In genomic region chr1:92504751-92505692, GRCh38 we compare ENCODE assay signal across 17 cellular contexts. TPM values are rescaled to one million over a fixed set of nuclear protein-coding genes. Genes with fewer than 3 reads are reported as not detected.
DNase-seq lines count a peak whose midpoint lies in the region; ATAC-seq and TF ChIP-seq lines count a peak whose summit lies in the region.
"Had no signal": no experiment of that assay in that cellular context is flagged by ENCODE, and none has a peak within 500 bp of the region (broad histone marks: within the 10 kb centered on the region; RNA-seq: fewer than 3 reads in every experiment).

No MANE protein-coding gene starts in this region.

- no peaks in the 10 kb centered on the region for H3K9me3 Mint-ChIP-seq in T-helper 2 cell treated with Interferon-gamma antibody and Interleukin-4, amounts not matched to agents 5 μg/mL and 100 μg/mL, for 36 hours
- no peaks in the 10 kb centered on the region for H3K9me3 Mint-ChIP-seq in HFFc6
- H3K9me3 Mint-ChIP-seq in activated naive CD8-positive, alpha-beta T cell treated with anti-CD3 and anti-CD28 coated beads for 36 hours, result no peaks in the 10 kb centered on the region
- H3K9me3 Mint-ChIP-seq in stimulated activated effector memory CD8-positive, alpha-beta T cell treated with anti-CD3 and anti-CD28 coated beads, Interleukin-12 subunit alpha, Interleukin-12 subunit beta, amount 100 ng/mL, for 72 hours, result no peaks in the 10 kb centered on the region

- H3K9me2 ChIP-seq in Karpas-422 (replicated peaks; ENCODE audit: insufficient read depth, low read length), result no peaks in the 10 kb centered on the region

- no peaks in the 10 kb centered on the region for H3K27me3 Mint-ChIP-seq in T-helper 2 cell treated with Interferon-gamma antibody and Interleukin-4, amounts not matched to agents 5 μg/mL and 100 μg/mL, for 36 hours (ENCODE audit: low read depth)
- H3K27me3 Mint-ChIP-seq in HFFc6 (ENCODE audit: insufficient read depth), result no peaks in the 10 kb centered on the region
- H3K27me3 Mint-ChIP-seq in activated naive CD8-positive, alpha-beta T cell treated with anti-CD3 and anti-CD28 coated beads for 36 hours, result no peaks in the 10 kb centered on the region
- H3K27me3 Mint-ChIP-seq: progenitor cell of endocrine pancreas had no signal

- H3K4me1 ChIP-seq in Karpas-422 (ENCODE audit: low read length), result peaks cover 5% of the 10 kb centered on the region
- H3K4me1 ChIP-seq: colonic mucosa had no signal

- no peak overlapping the region for H3K4me3 ChIP-seq in Karpas-422 (ENCODE audit: low read length)
- H3K4me3 ChIP-seq: colonic mucosa had no signal

- H2AFZ ChIP-seq in Karpas-422 (ENCODE audit: low read length), result no peak overlapping the region

- no peaks in the 10 kb centered on the region for H4K20me1 ChIP-seq in Karpas-422 (ENCODE audit: insufficient read depth, low read depth, low read length)

- peak overlapping the region; percentile 85 for H3K27ac Mint-ChIP-seq in T-helper 2 cell treated with Interferon-gamma antibody and Interleukin-4, amounts not matched to agents 5 μg/mL and 100 μg/mL, for 36 hours
- no peak overlapping the region for H3K27ac Mint-ChIP-seq in HFFc6
- H3K27ac Mint-ChIP-seq in activated naive CD8-positive, alpha-beta T cell treated with anti-CD3 and anti-CD28 coated beads for 36 hours, result peak overlapping the region; percentile 26
- H3K27ac Mint-ChIP-seq in stimulated activated effector memory CD8-positive, alpha-beta T cell treated with anti-CD3 and anti-CD28 coated beads, Interleukin-12 subunit alpha, Interleukin-12 subunit beta, amount 100 ng/mL, for 72 hours, result no peak overlapping the region
- H3K27ac Mint-ChIP-seq: progenitor cell of endocrine pancreas had no signal

- H3K36me3 ChIP-seq in Karpas-422 (ENCODE audit: insufficient read depth, low read length), result no peaks in the 10 kb centered on the region
- H3K36me3 ChIP-seq: colonic mucosa had no signal

- H3K27me3 ChIP-seq in Karpas-422 (ENCODE audit: low read length), result no peaks in the 10 kb centered on the region
- H3K27me3 ChIP-seq: colonic mucosa had no signal

- peak; percentile 36 for ATAC-seq in stimulated activated effector memory CD8-positive, alpha-beta T cell treated with anti-CD3 and anti-CD28 coated beads, Interleukin-12 subunit alpha, Interleukin-12 subunit beta, amount 100 ng/mL, for 72 hours
- ATAC-seq in GM18861 (IDR thresholded peaks at IDR 0.05; ENCODE audit: unreplicated experiment), result no peak
- ATAC-seq: Right ventricle myocardium inferior had no signal

- H3K36me3 Mint-ChIP-seq in T-helper 2 cell treated with Interferon-gamma antibody and Interleukin-4, amounts not matched to agents 5 μg/mL and 100 μg/mL, for 36 hours (ENCODE audit: low read depth), result no peaks in the 10 kb centered on the region
- H3K36me3 Mint-ChIP-seq in HFFc6 (ENCODE audit: low read depth), result no peaks in the 10 kb centered on the region
- peaks cover 4% of the 10 kb centered on the region for H3K36me3 Mint-ChIP-seq in activated naive CD8-positive, alpha-beta T cell treated with anti-CD3 and anti-CD28 coated beads for 36 hours
- peaks cover 9% of the 10 kb centered on the region for H3K36me3 Mint-ChIP-seq in stimulated activated effector memory CD8-positive, alpha-beta T cell treated with anti-CD3 and anti-CD28 coated beads, Interleukin-12 subunit alpha, Interleukin-12 subunit beta, amount 100 ng/mL, for 72 hours

- peak overlapping the region; percentile 39 for H3K4me3 Mint-ChIP-seq in T-helper 2 cell treated with Interferon-gamma antibody and Interleukin-4, amounts not matched to agents 5 μg/mL and 100 μg/mL, for 36 hours
- no peak overlapping the region for H3K4me3 Mint-ChIP-seq in HFFc6
- H3K4me3 Mint-ChIP-seq in activated naive CD8-positive, alpha-beta T cell treated with anti-CD3 and anti-CD28 coated beads for 36 hours, result no peak overlapping the region
- H3K4me3 Mint-ChIP-seq in stimulated activated effector memory CD8-positive, alpha-beta T cell treated with anti-CD3 and anti-CD28 coated beads, Interleukin-12 subunit alpha, Interleukin-12 subunit beta, amount 100 ng/mL, for 72 hours, result no peak overlapping the region

- H3K27ac ChIP-seq in Karpas-422 (ENCODE audit: low read length), result no peak overlapping the region
- H3K27ac ChIP-seq: colonic mucosa had no signal

- H3K9me3 ChIP-seq in Karpas-422 (ENCODE audit: low read length), result no peaks in the 10 kb centered on the region
- H3K9me3 ChIP-seq: colonic mucosa had no signal

- no peaks in the 10 kb centered on the region for H3K79me2 ChIP-seq in Karpas-422 (ENCODE audit: low read length)

- no peak overlapping the region for H3K4me2 ChIP-seq in Karpas-422 (ENCODE audit: low read depth, low read length, poor library complexity, severe bottlenecking)

- TF ChIP-seq CTCF in HFFc6 (IDR thresholded peaks at IDR 0.05), result no peak

- H3K4me1 Mint-ChIP-seq in T-helper 2 cell treated with Interferon-gamma antibody and Interleukin-4, amounts not matched to agents 5 μg/mL and 100 μg/mL, for 36 hours (ENCODE audit: low read depth), result peaks cover 45% of the 10 kb centered on the region
- H3K4me1 Mint-ChIP-seq in HFFc6 (ENCODE audit: low read depth), result peaks cover 31% of the 10 kb centered on the region
- peaks cover 40% of the 10 kb centered on the region for H3K4me1 Mint-ChIP-seq in activated naive CD8-positive, alpha-beta T cell treated with anti-CD3 and anti-CD28 coated beads for 36 hours
- H3K4me1 Mint-ChIP-seq in stimulated activated effector memory CD8-positive, alpha-beta T cell treated with anti-CD3 and anti-CD28 coated beads, Interleukin-12 subunit alpha, Interleukin-12 subunit beta, amount 100 ng/mL, for 72 hours, result peaks cover 32% of the 10 kb centered on the region

- H3K9ac ChIP-seq in Karpas-422 (ENCODE audit: low read length), result no peak overlapping the region

- no peak for DNase-seq in T-helper 2 cell treated with Interferon-gamma antibody and Interleukin-4, amounts not matched to agents 5 μg/mL and 100 μg/mL, for 36 hours (ENCODE audit: low spot score)
- no peak for DNase-seq in T-helper 2 cell
- DNase-seq in HFFc6, result peak; percentile 22
- no peak for DNase-seq in activated naive CD8-positive, alpha-beta T cell treated with anti-CD3 and anti-CD28 coated beads for 36 hours
- DNase-seq in stimulated activated effector memory CD8-positive, alpha-beta T cell treated with anti-CD3 and anti-CD28 coated beads, Interleukin-12 subunit alpha, Interleukin-12 subunit beta, amount 100 ng/mL, for 72 hours (ENCODE audit: low spot score in 2 of 2), result no peak
- DNase-seq in NCI-H524 (lab: John Stamatoyannopoulos, UW), result no peak
- no peak for DNase-seq in Karpas-422
- DNase-seq: activated CD8-positive, alpha-beta memory T cell treated with anti-CD3 and anti-CD28 coated beads for 24 hours; activated gamma-delta T cell; colonic mucosa; DMS 273 treated with DMSO at 0.1 percent for 48 hours; NCI-H2029 treated with DMSO at 0.1 percent for 48 hours; NCI-H446 treated with DMSO at 0.1 percent for 48 hours; stimulated activated CD4-positive, alpha-beta T cell treated with anti-CD3 and anti-CD28 coated beads, Interleukin-2, amount 100 ng/mL, for 48 hours had no signal

RNA-seq across cellular contexts. Expression of gene GFI1, which starts 18.3 kb away (rescaled TPM):
- total RNA-seq in HFFc6 (2021; fragmentation: NEBNext Ultra II Directional; extraction: Animal tissue kit (Norgen Biotek cat#: 25700)), result under 1 TPM in 5 of 6 experiments, not detected in 1; 0.05 to 0.28 (median 0.07) TPM
- total RNA-seq in activated naive CD8-positive, alpha-beta T cell treated with anti-CD3 and anti-CD28 coated beads for 36 hours, result 10 to 100 TPM; 79.7 to 85.0 TPM
- total RNA-seq in Karpas-422 (2014; rRNA removed; shearing (Covaris generic); ENCODE audit: low replicate concordance), result 10.2 and 10.8 TPM in 2 replicates

Comparison
In these comparisons a context has a peak if more than half of its experiments do, and no peak if none do; other contexts are left out.
1. H3K27ac Mint-ChIP-seq: peak in T-helper 2 cell treated with Interferon-gamma antibody and Interleukin-4, amounts not matched to agents 5 μg/mL and 100 μg/mL, for 36 hours (single experiment) and activated naive CD8-positive, alpha-beta T cell treated with anti-CD3 and anti-CD28 coated beads for 36 hours (single experiment); none in HFFc6 (single experiment) and stimulated activated effector memory CD8-positive, alpha-beta T cell treated with anti-CD3 and anti-CD28 coated beads, Interleukin-12 subunit alpha, Interleukin-12 subunit beta, amount 100 ng/mL, for 72 hours (single experiment).